10 cellular contexts compared by ENCODE assay signal in the genomic region with DNA sequence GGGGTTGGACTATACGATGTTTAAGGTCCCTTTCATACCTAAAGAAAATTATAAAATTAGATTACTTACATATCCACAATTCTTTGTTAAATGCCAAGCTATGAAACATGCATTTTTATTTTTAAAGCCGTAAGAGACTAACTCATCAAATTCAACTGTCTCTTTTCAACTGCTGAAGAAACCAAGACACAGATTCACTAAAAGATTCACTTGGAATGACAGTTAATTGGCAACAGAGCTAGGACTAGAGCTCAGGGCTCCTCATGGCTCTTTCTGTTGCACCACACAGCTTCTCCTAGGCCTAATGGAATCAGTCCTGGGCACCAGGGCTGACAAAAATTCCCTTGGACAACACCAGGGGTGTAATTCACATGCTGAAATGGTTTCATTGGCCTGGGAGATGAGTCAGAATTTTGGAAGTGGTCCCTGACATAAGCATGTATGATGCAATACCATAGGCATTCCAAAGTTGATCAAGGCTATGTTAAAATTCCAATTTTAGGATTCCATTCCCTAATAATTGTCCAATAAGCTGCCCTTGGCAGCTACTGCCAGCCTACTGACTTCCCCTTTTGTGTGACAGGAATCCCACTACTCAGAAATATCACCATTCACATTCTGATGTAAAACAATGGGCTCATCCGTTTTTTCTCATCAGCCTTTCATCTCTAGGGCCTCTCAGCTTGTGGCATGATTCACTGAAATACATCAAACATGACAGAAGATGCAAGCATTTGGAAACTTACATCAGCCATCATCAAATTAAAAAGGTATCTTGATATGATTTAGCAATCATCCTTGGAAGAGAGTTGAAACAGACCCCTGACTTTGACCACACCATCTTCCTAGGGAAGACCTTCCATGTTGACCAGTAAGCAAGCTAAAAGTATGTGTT. TPM values are rescaled to one million over a fixed set of nuclear protein-coding genes. Genes with fewer than 3 reads are reported as not detected.
DNase-seq lines count a peak whose midpoint lies in the region; ATAC-seq, FAIRE-seq and TF ChIP-seq lines count a peak whose summit lies in the region.
"Had no signal": no experiment of that assay in that cellular context is flagged by ENCODE, and none has a peak within 500 bp of the region (broad histone marks: within the 10 kb centered on the region; RNA-seq: fewer than 3 reads in every experiment).

No MANE protein-coding gene starts in this region.

- no peak for TF ChIP-seq CTCF in body of pancreas (IDR thresholded peaks at IDR 0.05)

- H3K4me1 ChIP-seq in body of pancreas = peaks cover 3% of the 10 kb centered on the region

- H3K27ac Mint-ChIP-seq in activated naive CD4-positive, alpha-beta T cell treated with anti-CD3 and anti-CD28 coated beads, Interleukin-2, amount 50 U/mL, for 24 hours = peak overlapping the region; percentile 74
- H3K27ac Mint-ChIP-seq in activated naive CD4-positive, alpha-beta T cell treated with anti-CD3 and anti-CD28 coated beads, Interleukin-2, amount 50 U/mL, for 72 hours = no peak overlapping the region
- H3K27ac Mint-ChIP-seq: CD4-positive, CD25-positive, alpha-beta regulatory T cell; naive thymus-derived CD4-positive, alpha-beta T cell had no signal

- no peaks in the 10 kb centered on the region for H3K27me3 ChIP-seq in body of pancreas

- no peaks in the 10 kb centered on the region for H3K9me3 ChIP-seq in body of pancreas

- no peaks in the 10 kb centered on the region for H3K36me3 Mint-ChIP-seq in activated naive CD4-positive, alpha-beta T cell treated with anti-CD3 and anti-CD28 coated beads, Interleukin-2, amount 50 U/mL, for 24 hours
- peaks cover 0 to 7% of the 10 kb centered on the region in 2 donors for H3K36me3 Mint-ChIP-seq in activated naive CD4-positive, alpha-beta T cell treated with anti-CD3 and anti-CD28 coated beads, Interleukin-2, amount 50 U/mL, for 72 hours
- H3K36me3 Mint-ChIP-seq: CD4-positive, CD25-positive, alpha-beta regulatory T cell; naive thymus-derived CD4-positive, alpha-beta T cell had no signal

- intact Hi-C loops in body of pancreas (cut with DNase I) = no loop called here

- no peak overlapping the region for H3K27ac ChIP-seq in body of pancreas

- H3K36me3 ChIP-seq in body of pancreas (replicated peaks in 1 of 2; ENCODE audit: insufficient read depth in 1 of 2, low read depth in 2 of 2) = no peaks in the 10 kb centered on the region

- no peak for ATAC-seq in activated naive CD4-positive, alpha-beta T cell treated with anti-CD3 and anti-CD28 coated beads, Interleukin-2, amount 50 U/mL, for 72 hours
- ATAC-seq in body of pancreas = no peak
- ATAC-seq: naive thymus-derived CD4-positive, alpha-beta T cell had no signal

- peaks cover 4% of the 10 kb centered on the region for H3K9me3 Mint-ChIP-seq in activated naive CD4-positive, alpha-beta T cell treated with anti-CD3 and anti-CD28 coated beads, Interleukin-2, amount 50 U/mL, for 24 hours
- H3K9me3 Mint-ChIP-seq in activated naive CD4-positive, alpha-beta T cell treated with anti-CD3 and anti-CD28 coated beads, Interleukin-2, amount 50 U/mL, for 72 hours = peaks cover 0 to 9% of the 10 kb centered on the region in 2 donors

- peaks cover 12% of the 10 kb centered on the region for H3K4me1 Mint-ChIP-seq in activated naive CD4-positive, alpha-beta T cell treated with anti-CD3 and anti-CD28 coated beads, Interleukin-2, amount 50 U/mL, for 24 hours
- H3K4me1 Mint-ChIP-seq: CD4-positive, CD25-positive, alpha-beta regulatory T cell; naive thymus-derived CD4-positive, alpha-beta T cell had no signal

- peaks cover 4% of the 10 kb centered on the region for H3K27me3 Mint-ChIP-seq in activated naive CD4-positive, alpha-beta T cell treated with anti-CD3 and anti-CD28 coated beads, Interleukin-2, amount 50 U/mL, for 24 hours

- FAIRE-seq in urothelium cell line (lab: Jason Lieb, UNC) = no peak

- no peak overlapping the region for H3K4me3 ChIP-seq in body of pancreas

- peak overlapping the region; percentile 42 for H3K4me3 Mint-ChIP-seq in activated naive CD4-positive, alpha-beta T cell treated with anti-CD3 and anti-CD28 coated beads, Interleukin-2, amount 50 U/mL, for 24 hours
- H3K4me3 Mint-ChIP-seq: CD4-positive, CD25-positive, alpha-beta regulatory T cell; naive thymus-derived CD4-positive, alpha-beta T cell had no signal

- no peak for DNase-seq in activated naive CD4-positive, alpha-beta T cell treated with anti-CD3 and anti-CD28 coated beads, Interleukin-2, amount 50 U/mL, for 72 hours (ENCODE audit: low spot score in 2 of 2)
- DNase-seq in SW480 (ENCODE audit: low spot score) (peak; percentile 90), foreskin melanocyte (peak; percentile 45), urothelium cell line (ENCODE audit: low spot score) (peak; percentile 49), germinal center (ENCODE audit: low spot score) (no peak), body of pancreas (no peak)
- no peak for DNase-seq in activated CD4-positive, CD25-positive, alpha-beta regulatory T cell (lab: John Stamatoyannopoulos, UW)
- DNase-seq: CD4-positive, CD25-positive, alpha-beta regulatory T cell; naive thymus-derived CD4-positive, alpha-beta T cell had no signal

- WGBS in body of pancreas, 2 donors = 80 to 86% methylated on average over 3 of the region's 3 CpGs

- no peak for TF ChIP-seq POLR2A in body of pancreas (IDR thresholded peaks at IDR 0.05)

RNA-seq across cellular contexts. Expression of a gene that starts 54.2 kb away (rescaled TPM):
- total RNA-seq in activated naive CD4-positive, alpha-beta T cell treated with anti-CD3 and anti-CD28 coated beads, Interleukin-2, amount 50 U/mL, for 72 hours = not detected
- not detected for total RNA-seq in body of pancreas
- total RNA-seq: CD4-positive, CD25-positive, alpha-beta regulatory T cell; naive thymus-derived CD4-positive, alpha-beta T cell had no signal

Comparison
In these comparisons a context has a peak if more than half of its experiments do, and no peak if none do; other contexts are left out.
1. DNase-seq: peak in SW480 (single experiment), foreskin melanocyte (single experiment) and urothelium cell line (single experiment); none in activated naive CD4-positive, alpha-beta T cell treated with anti-CD3 and anti-CD28 coated beads, Interleukin-2, amount 50 U/mL, for 72 hours (0 of 2), germinal center (single experiment), body of pancreas (0 of 4) and activated CD4-positive, CD25-positive, alpha-beta regulatory T cell (0 of 4).